1 cellular context compared by ENCODE assay signal in the genomic region with DNA sequence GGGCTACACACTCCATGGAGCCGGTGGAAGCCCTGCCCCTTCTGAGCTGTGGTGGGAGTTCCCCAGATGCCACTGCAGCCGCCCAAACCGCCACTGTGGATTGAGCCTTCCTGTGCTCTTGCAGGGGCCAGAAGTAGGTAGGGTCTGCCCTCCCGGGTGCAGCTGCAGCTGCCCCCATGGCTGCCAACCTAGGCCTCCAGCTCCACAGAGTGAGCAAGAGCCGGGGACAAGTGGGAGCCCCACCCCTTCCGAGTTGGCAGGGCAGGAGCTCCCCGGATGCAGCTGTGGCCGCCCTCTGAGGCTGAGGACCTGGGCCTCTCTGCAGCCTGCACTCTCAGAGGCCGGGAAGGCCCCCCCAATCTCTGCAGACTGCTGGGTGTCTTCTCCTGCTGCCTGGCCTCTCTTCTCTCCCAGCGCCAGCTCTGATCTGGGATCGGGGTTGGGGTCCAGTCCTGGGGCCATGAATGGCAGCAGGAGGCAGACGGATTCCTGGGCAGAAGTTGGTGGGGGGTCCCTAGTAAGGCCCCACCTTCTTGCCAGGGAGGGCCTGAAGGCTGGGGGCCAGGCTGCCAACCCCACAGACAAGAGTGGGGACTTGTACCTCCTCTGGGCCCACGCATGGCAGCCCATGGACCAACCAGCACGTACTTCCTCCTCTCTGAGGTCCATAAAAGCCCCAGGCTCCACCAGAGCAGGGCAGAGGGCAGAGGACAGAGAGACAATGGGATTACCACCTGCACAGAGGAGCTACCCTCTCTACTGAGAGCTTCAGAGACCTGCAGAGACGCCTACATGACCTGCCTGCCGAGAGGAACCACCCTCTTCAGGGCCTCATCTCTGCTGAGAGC.
TF ChIP-seq lines count a peak whose summit lies in the region.

No MANE protein-coding gene starts in this region.

TF ChIP-seq in SK-N-SH, 30 proteins besides CTCF, POLR2A, EP300 and RAD21 (continued from another document):
- TF ChIP-seq MEF2A (IDR thresholded peaks at IDR 0.05; ENCODE audit: borderline replicate concordance, low read depth) (no peak), NRF1 (IDR thresholded peaks at IDR 0.05; ENCODE audit: low read depth, low read length) (no peak), ELF1 (IDR thresholded peaks at IDR 0.05) (no peak), FOSL2 (IDR thresholded peaks at IDR 0.05; ENCODE audit: borderline replicate concordance, low read depth) (no peak), FOXM1 (IDR thresholded peaks at IDR 0.05; ENCODE audit: low read depth) (no peak)
